In the genomic region with DNA sequence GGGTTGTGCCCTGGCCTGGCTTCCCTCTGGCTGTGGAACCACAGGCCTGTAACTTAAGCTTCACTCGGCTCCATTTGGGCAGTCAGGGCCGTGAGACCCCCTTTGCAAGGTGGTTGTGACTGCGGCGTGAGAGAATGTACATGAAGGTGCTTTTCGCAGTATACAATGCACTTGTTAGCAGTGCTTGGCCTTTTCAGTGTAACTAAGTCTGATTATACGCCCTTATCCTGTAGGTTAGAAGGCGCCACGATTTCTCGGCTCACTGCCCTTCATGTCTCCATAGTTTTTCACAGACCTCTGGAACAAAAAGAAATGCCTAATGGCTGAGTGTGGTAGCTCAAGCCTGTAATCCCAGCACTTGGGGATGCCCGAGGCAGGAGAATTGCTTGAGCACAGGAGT, we compare ENCODE assay signal across 18 cellular contexts. TPM values are rescaled to one million over a fixed set of nuclear protein-coding genes. Genes with fewer than 3 reads are reported as not detected.
A peak's percentile ranks its signal among the peaks of the same experiment; 100 is the strongest.
DNase-seq lines count a peak whose midpoint lies in the region; ATAC-seq and TF ChIP-seq lines count a peak whose summit lies in the region.
"Had no signal": no experiment of that assay in that cellular context is flagged by ENCODE, and none has a peak within 500 bp of the region (broad histone marks: within the 10 kb centered on the region; RNA-seq: fewer than 3 reads in every experiment).

No MANE protein-coding gene starts in this region.

- H3K9ac ChIP-seq in endodermal cell (ENCODE audit: extremely low read depth, low read length, poor library complexity, severe bottlenecking) (no peak overlapping the region), trophoblast cell (ENCODE audit: low read length) (no peak overlapping the region)

- ATAC-seq in right cardiac atrium, result peak in 1 of 2 donors; percentile 5
- ATAC-seq in GM18907 (IDR thresholded peaks at IDR 0.05; ENCODE audit: unreplicated experiment), result no peak
- ATAC-seq: T-cell had no signal

- no peaks in the 10 kb centered on the region for H3K27me3 Mint-ChIP-seq in endodermal cell (ENCODE audit: insufficient read depth)
- H3K27me3 Mint-ChIP-seq: dendritic cell treated with granulocyte-macrophage colony-stimulating factor and Interleukin-4, amounts not matched to agents 40 ng/mL and 50 ng/mL, for 4 days; T-cell had no signal

- peak overlapping the region; percentile 80 for H3K18ac ChIP-seq in trophoblast cell (ENCODE audit: low read length)

- H3K9me3 ChIP-seq in right cardiac atrium (ENCODE audit: control insufficient read depth, low read length) (no peaks in the 10 kb centered on the region), endodermal cell (ENCODE audit: control insufficient read depth, low read length) (no peaks in the 10 kb centered on the region), trophoblast cell (ENCODE audit: insufficient read depth, low read depth, low read length) (no peaks in the 10 kb centered on the region), vagina (no peaks in the 10 kb centered on the region)

- H3K9me3 Mint-ChIP-seq in endodermal cell, result no peaks in the 10 kb centered on the region
- H3K9me3 Mint-ChIP-seq: dendritic cell treated with granulocyte-macrophage colony-stimulating factor and Interleukin-4, amounts not matched to agents 40 ng/mL and 50 ng/mL, for 4 days; nephron progenitor cell; T-cell had no signal

- H4K91ac ChIP-seq in trophoblast cell (ENCODE audit: low read depth, low read length), result peak overlapping the region; percentile 72

- no peak overlapping the region for H2AFZ ChIP-seq in trophoblast cell (ENCODE audit: insufficient read depth, low read length, poor library complexity)

- H3K4me1 ChIP-seq in right cardiac atrium (ENCODE audit: control insufficient read depth, insufficient read depth, low read length), result peaks cover 10% of the 10 kb centered on the region
- H3K4me1 ChIP-seq in endodermal cell (ENCODE audit: control insufficient read depth, insufficient read depth, low read length), result no peaks in the 10 kb centered on the region
- H3K4me1 ChIP-seq in trophoblast cell (ENCODE audit: control insufficient read depth in 1 of 2, insufficient read depth in 2 of 2, low read length in 2 of 2), result peaks cover 23 to 36% of the 10 kb centered on the region in 2 experiments
- H3K4me1 ChIP-seq in vagina, result peaks cover 34% of the 10 kb centered on the region

- peak overlapping the region; percentile 54 for H3K14ac ChIP-seq in trophoblast cell (ENCODE audit: low read length)

- H3K4me3 Mint-ChIP-seq in endodermal cell, result no peak overlapping the region
- H3K4me3 Mint-ChIP-seq: dendritic cell treated with granulocyte-macrophage colony-stimulating factor and Interleukin-4, amounts not matched to agents 40 ng/mL and 50 ng/mL, for 4 days; nephron progenitor cell; T-cell had no signal

- H4K8ac ChIP-seq in trophoblast cell (ENCODE audit: low read depth, low read length), result peak overlapping the region; percentile 59

- peaks cover 9% of the 10 kb centered on the region for H3K79me2 ChIP-seq in trophoblast cell (ENCODE audit: control insufficient read depth, insufficient read depth, low read length, poor library complexity)

- H2BK5ac ChIP-seq in trophoblast cell (ENCODE audit: low read depth, low read length, poor library complexity), result peak overlapping the region; percentile 38

- H3K27ac ChIP-seq in right cardiac atrium (ENCODE audit: low read length) (peak overlapping the region; percentile 36), endodermal cell (ENCODE audit: low read depth, low read length) (no peak overlapping the region), trophoblast cell (ENCODE audit: low read depth, low read length) (peak overlapping the region; percentile 69), vagina (peak overlapping the region; percentile 31)

- intact Hi-C loops in right cardiac atrium (cut with DNase I), result loop anchor here in 1 of 4 donors (5.0 kb wide), 1 partner anchor 62 kb away; no protein-coding TSS in a partner anchor
- intact Hi-C loops in cardiac septum (cut with DNase I), result no loop called here
- intact Hi-C loops in vagina (cut with DNase I), result no loop called here

- H3K79me1 ChIP-seq in trophoblast cell (ENCODE audit: low read length), result peaks cover 15% of the 10 kb centered on the region

- H4K12ac ChIP-seq in trophoblast cell (ENCODE audit: low read depth, low read length), result no peak overlapping the region

- TF ChIP-seq POLR2A in vagina (IDR thresholded peaks at IDR 0.05), result no peak

- H3K27ac Mint-ChIP-seq in endodermal cell, result peak overlapping the region; percentile 52
- H3K27ac Mint-ChIP-seq: dendritic cell treated with granulocyte-macrophage colony-stimulating factor and Interleukin-4, amounts not matched to agents 40 ng/mL and 50 ng/mL, for 4 days; T-cell had no signal

- peak overlapping the region; percentile 63 for H2AK5ac ChIP-seq in trophoblast cell (ENCODE audit: low read length)

- H3K4me3 ChIP-seq in right cardiac atrium (ENCODE audit: low read length) (no peak overlapping the region), endodermal cell (ENCODE audit: low read length) (no peak overlapping the region), trophoblast cell (ENCODE audit: low read depth, low read length) (no peak overlapping the region), vagina (no peak overlapping the region)

- H2BK12ac ChIP-seq in trophoblast cell (ENCODE audit: low read length), result peak overlapping the region; percentile 80

- peaks cover 68% of the 10 kb centered on the region for H3K36me3 ChIP-seq in endodermal cell (ENCODE audit: control insufficient read depth, insufficient read depth, low read length)
- H3K36me3 ChIP-seq in trophoblast cell (ENCODE audit: control insufficient read depth in 1 of 2, insufficient read depth in 2 of 2, low read length in 2 of 2), result peaks cover 12 to 14% of the 10 kb centered on the region in 2 experiments
- peaks cover 0 to 12% of the 10 kb centered on the region in 2 donors for H3K36me3 ChIP-seq in vagina

- peaks cover 44% of the 10 kb centered on the region for H3K36me3 Mint-ChIP-seq in endodermal cell (ENCODE audit: low read depth)

- WGBS in right cardiac atrium, result 90% methylated on average over 10 of the region's 10 CpGs
- WGBS in endodermal cell (ENCODE audit: insufficient coverage in 1 of 2, insufficient read length in 1 of 2), 2 experiments, result 93 to 98% methylated on average over 9 to 10 of the region's 10 CpGs
- no CpG with 5 or more reads among the region's 10 CpGs for WGBS in trophoblast cell (ENCODE audit: extremely low coverage, insufficient coverage, insufficient read length)

- H3K4me1 Mint-ChIP-seq in endodermal cell, result no peaks in the 10 kb centered on the region
- H3K4me1 Mint-ChIP-seq: nephron progenitor cell had no signal

- TF ChIP-seq CTCF in endodermal cell (conservative IDR thresholded peaks at IDR 0.05) (no peak), vagina (IDR thresholded peaks at IDR 0.05) (no peak)

- H3K27me3 ChIP-seq in right cardiac atrium (ENCODE audit: control insufficient read depth, insufficient read depth) (no peaks in the 10 kb centered on the region), endodermal cell (ENCODE audit: control insufficient read depth, insufficient read depth, low read length, poor library complexity, severe bottlenecking) (no peaks in the 10 kb centered on the region), trophoblast cell (ENCODE audit: insufficient read depth, low read length) (no peaks in the 10 kb centered on the region), vagina (no peaks in the 10 kb centered on the region)

- DNase-seq in right cardiac atrium (no peak), cardiac septum (ENCODE audit: low spot score) (no peak), endodermal cell (no peak), trophoblast cell (peak; percentile 89 to 92), vagina (ENCODE audit: extremely low spot score in 2 of 2) (no peak)
- no peak for DNase-seq in stimulated activated CD4-positive, alpha-beta T cell treated with anti-CD3 and anti-CD28 coated beads, Interleukin-12 subunit alpha, Interleukin-12 subunit beta, amount 100 ng/mL, for 4 hours
- DNase-seq in stimulated activated naive CD4-positive, alpha-beta T cell treated with Interleukin-2 at 50 U/mL for 16 hours (lab: John Stamatoyannopoulos, UW), result no peak
- DNase-seq: activated effector memory CD4-positive, alpha-beta T cell treated with anti-CD3 and anti-CD28 coated beads, Interleukin-2, amount 50 U/mL, for 16 hours; amniotic stem cell; IMR-90; MV-4-11; NCI-H524 treated with DMSO at 0.1 percent for 48 hours; nephron progenitor cell; retina; stimulated activated CD4-positive, alpha-beta T cell treated with anti-CD3 and anti-CD28 coated beads, Interleukin-4, amount 100 ng/mL, for 24 hours; T-cell had no signal

- H3K23ac ChIP-seq in trophoblast cell (ENCODE audit: low read length), result no peak overlapping the region

- H3K4ac ChIP-seq in trophoblast cell (ENCODE audit: low read depth, low read length), result peak overlapping the region; percentile 25

- no peak overlapping the region for H3K4me2 ChIP-seq in trophoblast cell (ENCODE audit: low read length)

- H2BK120ac ChIP-seq in trophoblast cell (ENCODE audit: insufficient read depth, low read length, poor library complexity), result peak overlapping the region; percentile 53

RNA-seq across cellular contexts. Expression of gene SAP30BP, which starts 13.3 kb away (rescaled TPM):
- 10 to 100 TPM; 51.0 to 66.5 (median 56.3) TPM for total RNA-seq in right cardiac atrium
- polyA plus RNA-seq in right cardiac atrium, result 58.5 TPM
- 47.2 TPM for total RNA-seq in cardiac septum
- total RNA-seq in endodermal cell, result 100 to 1,000 TPM in 1 of 2 donors, 10 to 100 TPM in 1; 96.5 to 113 TPM
- polyA plus RNA-seq in endodermal cell (2013, experiment 1 of 2), result 93.1 TPM
- polyA plus RNA-seq in endodermal cell (2013, experiment 2 of 2), result 95.4 TPM
- 75.6 and 77.7 TPM in 2 replicates for polyA plus RNA-seq in trophoblast cell (2013)
- total RNA-seq in vagina, result 79.1 TPM

RNA-seq across cellular contexts. Expression of gene RECQL5, which starts 13.5 kb away (rescaled TPM):
- total RNA-seq in right cardiac atrium (10 to 100 TPM in 3 of 4 donors, 1 to 10 TPM in 1; 7.9 to 19.9 (median 14.8) TPM), cardiac septum (11.3 TPM), endodermal cell (10 to 100 TPM; 54.3 TPM), vagina (44.0 TPM)
- polyA plus RNA-seq in right cardiac atrium, result 13.5 TPM
- 40.1 TPM for polyA plus RNA-seq in endodermal cell (2013, experiment 1 of 2)
- 32.4 TPM for polyA plus RNA-seq in endodermal cell (2013, experiment 2 of 2)
- polyA plus RNA-seq in trophoblast cell (2013), result 15.8 and 16.4 TPM in 2 replicates

RNA-seq across cellular contexts. Expression of gene ITGB4, which starts 40.8 kb away (rescaled TPM):
- 10 to 100 TPM; 19.9 to 29.7 (median 23.6) TPM for total RNA-seq in right cardiac atrium
- 12.7 TPM for polyA plus RNA-seq in right cardiac atrium
- 5.7 TPM for total RNA-seq in cardiac septum
- 1 to 10 TPM; 3.4 to 5.1 TPM for total RNA-seq in endodermal cell
- 0.39 TPM for polyA plus RNA-seq in endodermal cell (2013, experiment 1 of 2)
- polyA plus RNA-seq in endodermal cell (2013, experiment 2 of 2), result 0.87 TPM
- polyA plus RNA-seq in trophoblast cell (2013), result 81.0 and 90.8 TPM in 2 replicates
- total RNA-seq in vagina, result 169 TPM

RNA-seq across cellular contexts. Expression of gene SMIM5, which starts 47.2 kb away (rescaled TPM):
- total RNA-seq in right cardiac atrium, result 10 to 100 TPM in 2 of 4 donors, 1 to 10 TPM in 2; 6.9 to 12.2 (median 9.6) TPM
- 13.5 TPM for polyA plus RNA-seq in right cardiac atrium
- total RNA-seq in cardiac septum, result 1.7 TPM
- total RNA-seq in endodermal cell, result under 1 TPM in 1 of 2 donors, not detected in 1; 0.40 TPM
- polyA plus RNA-seq in endodermal cell (2013, experiment 1 of 2), result not detected
- not detected for polyA plus RNA-seq in endodermal cell (2013, experiment 2 of 2)
- 0.37 and 0.38 TPM in 2 replicates for polyA plus RNA-seq in trophoblast cell (2013)
- 2.2 TPM for total RNA-seq in vagina
- total RNA-seq: IMR-90 had no signal
- polyA plus RNA-seq: IMR-90 had no signal

Comparison
In these comparisons a context has a peak if more than half of its experiments do, and no peak if none do; other contexts are left out.
1. DNase-seq: peak in trophoblast cell (2 of 2); none in right cardiac atrium (0 of 3), cardiac septum (single experiment), endodermal cell (single experiment), vagina (0 of 2), stimulated activated CD4-positive, alpha-beta T cell treated with anti-CD3 and anti-CD28 coated beads, Interleukin-12 subunit alpha, Interleukin-12 subunit beta, amount 100 ng/mL, for 4 hours (single experiment) and stimulated activated naive CD4-positive, alpha-beta T cell treated with Interleukin-2 at 50 U/mL for 16 hours (single experiment).